In the genomic region with DNA sequence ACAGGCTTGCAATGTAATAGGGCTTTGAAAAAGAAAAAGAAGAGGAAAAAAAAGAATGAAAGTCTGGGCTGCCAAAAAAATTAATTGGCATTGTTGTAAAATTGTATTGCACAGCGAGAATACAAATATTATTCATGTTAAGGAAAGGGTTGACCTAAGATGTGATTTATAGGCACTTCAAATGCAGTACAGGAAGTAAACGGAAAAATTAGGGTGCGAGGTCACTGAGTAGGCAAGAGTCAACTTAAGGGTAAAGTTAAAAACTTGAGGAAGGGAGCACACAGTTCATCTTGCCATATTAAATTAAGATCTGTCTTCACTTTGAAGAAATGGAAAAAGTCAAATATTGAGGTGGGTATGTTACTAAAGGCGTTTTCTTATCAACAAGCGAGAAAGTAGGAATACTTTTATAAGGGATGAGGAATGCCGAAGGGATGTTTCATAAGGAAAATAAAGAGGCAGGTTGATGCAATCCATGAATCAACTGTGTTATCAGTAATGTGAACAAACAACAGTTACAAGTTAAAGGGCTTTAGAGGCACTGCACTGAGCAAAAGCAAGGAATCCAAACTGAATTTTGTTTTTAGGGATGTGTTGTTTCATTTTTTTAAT, we compare ENCODE assay signal across 1 cellular context.
TF ChIP-seq lines count a peak whose summit lies in the region.

No MANE protein-coding gene starts in this region.

TF ChIP-seq in GM23338, 12 proteins besides CTCF, POLR2A, EP300 and RAD21 (continued from another document):
- TF ChIP-seq, protein P1, sequence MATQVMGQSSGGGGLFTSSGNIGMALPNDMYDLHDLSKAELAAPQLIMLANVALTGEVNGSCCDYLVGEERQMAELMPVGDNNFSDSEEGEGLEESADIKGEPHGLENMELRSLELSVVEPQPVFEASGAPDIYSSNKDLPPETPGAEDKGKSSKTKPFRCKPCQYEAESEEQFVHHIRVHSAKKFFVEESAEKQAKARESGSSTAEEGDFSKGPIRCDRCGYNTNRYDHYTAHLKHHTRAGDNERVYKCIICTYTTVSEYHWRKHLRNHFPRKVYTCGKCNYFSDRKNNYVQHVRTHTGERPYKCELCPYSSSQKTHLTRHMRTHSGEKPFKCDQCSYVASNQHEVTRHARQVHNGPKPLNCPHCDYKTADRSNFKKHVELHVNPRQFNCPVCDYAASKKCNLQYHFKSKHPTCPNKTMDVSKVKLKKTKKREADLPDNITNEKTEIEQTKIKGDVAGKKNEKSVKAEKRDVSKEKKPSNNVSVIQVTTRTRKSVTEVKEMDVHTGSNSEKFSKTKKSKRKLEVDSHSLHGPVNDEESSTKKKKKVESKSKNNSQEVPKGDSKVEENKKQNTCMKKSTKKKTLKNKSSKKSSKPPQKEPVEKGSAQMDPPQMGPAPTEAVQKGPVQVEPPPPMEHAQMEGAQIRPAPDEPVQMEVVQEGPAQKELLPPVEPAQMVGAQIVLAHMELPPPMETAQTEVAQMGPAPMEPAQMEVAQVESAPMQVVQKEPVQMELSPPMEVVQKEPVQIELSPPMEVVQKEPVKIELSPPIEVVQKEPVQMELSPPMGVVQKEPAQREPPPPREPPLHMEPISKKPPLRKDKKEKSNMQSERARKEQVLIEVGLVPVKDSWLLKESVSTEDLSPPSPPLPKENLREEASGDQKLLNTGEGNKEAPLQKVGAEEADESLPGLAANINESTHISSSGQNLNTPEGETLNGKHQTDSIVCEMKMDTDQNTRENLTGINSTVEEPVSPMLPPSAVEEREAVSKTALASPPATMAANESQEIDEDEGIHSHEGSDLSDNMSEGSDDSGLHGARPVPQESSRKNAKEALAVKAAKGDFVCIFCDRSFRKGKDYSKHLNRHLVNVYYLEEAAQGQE (IDR thresholded peaks at IDR 0.05; ENCODE audit: unreplicated experiment): no peak
- TF ChIP-seq JUNB (IDR thresholded peaks at IDR 0.05; ENCODE audit: unreplicated experiment) (no peak), ZNF114 (CRISPR knock-in tag; IDR thresholded peaks at IDR 0.05) (no peak), POLR2AphosphoS5 (IDR thresholded peaks at IDR 0.05; ENCODE audit: low read depth) (no peak), CREB1 (CRISPR knock-in tag; IDR thresholded peaks at IDR 0.05; ENCODE audit: low read depth) (no peak)
- TF ChIP-seq, protein P2, sequence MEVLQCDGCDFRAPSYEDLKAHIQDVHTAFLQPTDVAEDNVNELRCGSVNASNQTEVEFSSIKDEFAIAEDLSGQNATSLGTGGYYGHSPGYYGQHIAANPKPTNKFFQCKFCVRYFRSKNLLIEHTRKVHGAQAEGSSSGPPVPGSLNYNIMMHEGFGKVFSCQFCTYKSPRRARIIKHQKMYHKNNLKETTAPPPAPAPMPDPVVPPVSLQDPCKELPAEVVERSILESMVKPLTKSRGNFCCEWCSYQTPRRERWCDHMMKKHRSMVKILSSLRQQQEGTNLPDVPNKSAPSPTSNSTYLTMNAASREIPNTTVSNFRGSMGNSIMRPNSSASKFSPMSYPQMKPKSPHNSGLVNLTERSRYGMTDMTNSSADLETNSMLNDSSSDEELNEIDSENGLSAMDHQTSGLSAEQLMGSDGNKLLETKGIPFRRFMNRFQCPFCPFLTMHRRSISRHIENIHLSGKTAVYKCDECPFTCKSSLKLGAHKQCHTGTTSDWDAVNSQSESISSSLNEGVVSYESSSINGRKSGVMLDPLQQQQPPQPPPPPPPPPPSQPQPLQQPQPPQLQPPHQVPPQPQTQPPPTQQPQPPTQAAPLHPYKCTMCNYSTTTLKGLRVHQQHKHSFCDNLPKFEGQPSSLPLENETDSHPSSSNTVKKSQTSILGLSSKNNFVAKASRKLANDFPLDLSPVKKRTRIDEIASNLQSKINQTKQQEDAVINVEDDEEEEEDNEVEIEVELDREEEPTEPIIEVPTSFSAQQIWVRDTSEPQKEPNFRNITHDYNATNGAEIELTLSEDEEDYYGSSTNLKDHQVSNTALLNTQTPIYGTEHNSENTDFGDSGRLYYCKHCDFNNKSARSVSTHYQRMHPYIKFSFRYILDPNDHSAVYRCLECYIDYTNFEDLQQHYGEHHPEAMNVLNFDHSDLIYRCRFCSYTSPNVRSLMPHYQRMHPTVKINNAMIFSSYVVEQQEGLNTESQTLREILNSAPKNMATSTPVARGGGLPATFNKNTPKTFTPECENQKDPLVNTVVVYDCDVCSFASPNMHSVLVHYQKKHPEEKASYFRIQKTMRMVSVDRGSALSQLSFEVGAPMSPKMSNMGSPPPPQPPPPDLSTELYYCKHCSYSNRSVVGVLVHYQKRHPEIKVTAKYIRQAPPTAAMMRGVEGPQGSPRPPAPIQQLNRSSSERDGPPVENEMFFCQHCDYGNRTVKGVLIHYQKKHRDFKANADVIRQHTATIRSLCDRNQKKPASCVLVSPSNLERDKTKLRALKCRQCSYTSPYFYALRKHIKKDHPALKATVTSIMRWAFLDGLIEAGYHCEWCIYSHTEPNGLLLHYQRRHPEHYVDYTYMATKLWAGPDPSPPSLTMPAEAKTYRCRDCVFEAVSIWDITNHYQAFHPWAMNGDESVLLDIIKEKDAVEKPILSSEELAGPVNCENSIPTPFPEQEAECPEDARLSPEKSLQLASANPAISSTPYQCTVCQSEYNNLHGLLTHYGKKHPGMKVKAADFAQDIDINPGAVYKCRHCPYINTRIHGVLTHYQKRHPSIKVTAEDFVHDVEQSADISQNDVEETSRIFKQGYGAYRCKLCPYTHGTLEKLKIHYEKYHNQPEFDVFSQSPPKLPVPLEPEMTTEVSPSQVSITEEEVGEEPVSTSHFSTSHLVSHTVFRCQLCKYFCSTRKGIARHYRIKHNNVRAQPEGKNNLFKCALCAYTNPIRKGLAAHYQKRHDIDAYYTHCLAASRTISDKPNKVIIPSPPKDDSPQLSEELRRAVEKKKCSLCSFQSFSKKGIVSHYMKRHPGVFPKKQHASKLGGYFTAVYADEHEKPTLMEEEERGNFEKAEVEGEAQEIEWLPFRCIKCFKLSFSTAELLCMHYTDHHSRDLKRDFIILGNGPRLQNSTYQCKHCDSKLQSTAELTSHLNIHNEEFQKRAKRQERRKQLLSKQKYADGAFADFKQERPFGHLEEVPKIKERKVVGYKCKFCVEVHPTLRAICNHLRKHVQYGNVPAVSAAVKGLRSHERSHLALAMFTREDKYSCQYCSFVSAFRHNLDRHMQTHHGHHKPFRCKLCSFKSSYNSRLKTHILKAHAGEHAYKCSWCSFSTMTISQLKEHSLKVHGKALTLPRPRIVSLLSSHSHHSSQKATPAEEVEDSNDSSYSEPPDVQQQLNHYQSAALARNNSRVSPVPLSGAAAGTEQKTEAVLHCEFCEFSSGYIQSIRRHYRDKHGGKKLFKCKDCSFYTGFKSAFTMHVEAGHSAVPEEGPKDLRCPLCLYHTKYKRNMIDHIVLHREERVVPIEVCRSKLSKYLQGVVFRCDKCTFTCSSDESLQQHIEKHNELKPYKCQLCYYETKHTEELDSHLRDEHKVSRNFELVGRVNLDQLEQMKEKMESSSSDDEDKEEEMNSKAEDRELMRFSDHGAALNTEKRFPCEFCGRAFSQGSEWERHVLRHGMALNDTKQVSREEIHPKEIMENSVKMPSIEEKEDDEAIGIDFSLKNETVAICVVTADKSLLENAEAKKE (CRISPR knock-in tag; IDR thresholded peaks at IDR 0.05): no peak
